ENCODE assay signal across 16 cellular contexts in genomic region chr11:99352642-99353041, GRCh38.
DNase-seq lines count a peak whose midpoint lies in the region; ATAC-seq, FAIRE-seq and TF ChIP-seq lines count a peak whose summit lies in the region.
"Had no signal": no experiment of that assay in that cellular context is flagged by ENCODE, and none has a peak within 500 bp of the region (broad histone marks: within the 10 kb centered on the region; RNA-seq: fewer than 3 reads in every experiment).

No MANE protein-coding gene starts in this region.

- FAIRE-seq in HTR-8/SVneo (lab: Jason Lieb, UNC), result peak; percentile 57

- no peaks in the 10 kb centered on the region for H3K27me3 Mint-ChIP-seq in activated T-cell treated with anti-CD3 and anti-CD28 coated beads, Interleukin-2, amount 50 U/mL, for 4 hours (ENCODE audit: low read depth)
- H3K27me3 Mint-ChIP-seq in activated CD8-positive, alpha-beta T cell treated with anti-CD3 and anti-CD28 coated beads for 36 hours, result no peaks in the 10 kb centered on the region
- H3K27me3 Mint-ChIP-seq: IgD-negative memory B cell had no signal

- intact Hi-C loops in activated CD8-positive, alpha-beta T cell treated with anti-CD3 and anti-CD28 coated beads for 36 hours (cut with micrococcal nuclease), result no loop called here

- 0 out of 2 replicates have a peak overlapping the region, but pooled peaks have one; percentile 28 for H3K27ac ChIP-seq in ACC112 (ENCODE audit: low read depth, low read length)
- peak overlapping the region; percentile 12 for H3K27ac ChIP-seq in cardiac muscle cell

- POLR2A ChIA-PET in activated CD8-positive, alpha-beta T cell treated with anti-CD3 and anti-CD28 coated beads for 36 hours (lab: Charles Lee), result no interaction called here

- H3K36me3 ChIP-seq in ACC112 (ENCODE audit: insufficient read depth, low read length) (no peaks in the 10 kb centered on the region), cardiac muscle cell (no peaks in the 10 kb centered on the region)
- H3K36me3 ChIP-seq: HAP-1 had no signal

- peaks cover 16% of the 10 kb centered on the region for H3K4me1 ChIP-seq in ACC112 (ENCODE audit: control insufficient read depth, insufficient read depth, low read length, unreplicated experiment)
- peaks cover 22% of the 10 kb centered on the region for H3K4me1 ChIP-seq in cardiac muscle cell (ENCODE audit: low read depth)
- H3K4me1 ChIP-seq: HAP-1 had no signal

- no peak for ATAC-seq in activated T-cell treated with anti-CD3 and anti-CD28 coated beads, Interleukin-2, amount 50 U/mL, for 4 hours
- no peak for ATAC-seq in activated CD8-positive, alpha-beta T cell treated with anti-CD3 and anti-CD28 coated beads for 36 hours
- no peak for ATAC-seq in HG02938 (IDR thresholded peaks at IDR 0.05; ENCODE audit: unreplicated experiment)

- no peak for TF ChIP-seq CTCF in cardiac muscle cell (IDR thresholded peaks at IDR 0.05; ENCODE audit: low read depth, low read length)
- TF ChIP-seq CTCF in activated CD8-positive, alpha-beta T cell treated with anti-CD3 and anti-CD28 coated beads for 36 hours (IDR thresholded peaks at IDR 0.05), result no peak

- H3K4me3 ChIP-seq in ACC112 (ENCODE audit: low read depth, low read length), result no peak overlapping the region
- no peak overlapping the region for H3K4me3 ChIP-seq in cardiac muscle cell
- H3K4me3 ChIP-seq: HAP-1 had no signal

- no peaks in the 10 kb centered on the region for H3K9me3 ChIP-seq in cardiac muscle cell (ENCODE audit: low read depth)
- H3K9me3 ChIP-seq: HAP-1 had no signal

- H2AFZ ChIP-seq in ACC112 (ENCODE audit: low read length, unreplicated experiment), result peak overlapping the region; percentile 43

- no peak overlapping the region for H3K27ac Mint-ChIP-seq in activated CD8-positive, alpha-beta T cell treated with anti-CD3 and anti-CD28 coated beads for 36 hours
- H3K27ac Mint-ChIP-seq: CD14-positive monocyte, IgD-negative memory B cell had no signal

- no peaks in the 10 kb centered on the region for H3K4me1 Mint-ChIP-seq in activated T-cell treated with anti-CD3 and anti-CD28 coated beads, Interleukin-2, amount 50 U/mL, for 4 hours (ENCODE audit: low read depth)
- H3K4me1 Mint-ChIP-seq in activated CD8-positive, alpha-beta T cell treated with anti-CD3 and anti-CD28 coated beads for 36 hours (ENCODE audit: low read depth), result no peaks in the 10 kb centered on the region
- H3K4me1 Mint-ChIP-seq: CD14-positive monocyte had no signal

- CTCF ChIA-PET in activated CD8-positive, alpha-beta T cell treated with anti-CD3 and anti-CD28 coated beads for 36 hours (lab: Charles Lee), result no interaction called here

- no peaks in the 10 kb centered on the region for H3K27me3 ChIP-seq in ACC112 (ENCODE audit: insufficient read depth, low read length)
- H3K27me3 ChIP-seq in cardiac muscle cell, result no peaks in the 10 kb centered on the region

- DNase-seq in HTR-8/SVneo (ENCODE audit: insufficient read length, low spot score) (no peak), cardiac muscle cell (ENCODE audit: low read depth in 1 of 2, low spot score in 1 of 2) (peak in 1 of 2 donors; percentile 89), left kidney (ENCODE audit: low read depth, low spot score) (peak; percentile 37)
- DNase-seq in activated T-cell treated with anti-CD3 and anti-CD28 coated beads, Interleukin-2, amount 50 U/mL, for 4 hours, result no peak
- DNase-seq in activated CD8-positive, alpha-beta T cell treated with anti-CD3 and anti-CD28 coated beads for 36 hours, result no peak
- DNase-seq: AML-193; Kasumi-1; NCI-H1105 treated with DMSO at 0.1 percent for 48 hours; NCI-H1694 treated with DMSO at 0.1 percent for 48 hours; NCI-H526; NK-92 treated with Interleukin-12 subunit alpha and Interleukin-12 subunit beta, amount 100 ng/mL, for 24 hours had no signal

- no peaks in the 10 kb centered on the region for H3K36me3 Mint-ChIP-seq in activated T-cell treated with anti-CD3 and anti-CD28 coated beads, Interleukin-2, amount 50 U/mL, for 4 hours (ENCODE audit: insufficient read depth)
- H3K36me3 Mint-ChIP-seq in activated CD8-positive, alpha-beta T cell treated with anti-CD3 and anti-CD28 coated beads for 36 hours (ENCODE audit: low read depth), result no peaks in the 10 kb centered on the region
- H3K36me3 Mint-ChIP-seq: CD14-positive monocyte had no signal

- H3K4me3 Mint-ChIP-seq in activated T-cell treated with anti-CD3 and anti-CD28 coated beads, Interleukin-2, amount 50 U/mL, for 4 hours, result no peak overlapping the region
- H3K4me3 Mint-ChIP-seq in activated CD8-positive, alpha-beta T cell treated with anti-CD3 and anti-CD28 coated beads for 36 hours, result no peak overlapping the region
- H3K4me3 Mint-ChIP-seq: CD14-positive monocyte, IgD-negative memory B cell had no signal

- no peaks in the 10 kb centered on the region for H3K79me2 ChIP-seq in ACC112 (ENCODE audit: control insufficient read depth, insufficient read depth, low read length, unreplicated experiment)

- peaks cover 7% of the 10 kb centered on the region for H3K9me3 Mint-ChIP-seq in activated T-cell treated with anti-CD3 and anti-CD28 coated beads, Interleukin-2, amount 50 U/mL, for 4 hours
- peaks cover 5% of the 10 kb centered on the region for H3K9me3 Mint-ChIP-seq in activated CD8-positive, alpha-beta T cell treated with anti-CD3 and anti-CD28 coated beads for 36 hours
